ENCODE assay signal across 25 cellular contexts in genomic region chr11:74839445-74839844, GRCh38.
"Had no signal": no experiment of that assay in that cellular context is flagged by ENCODE, and none has a peak within 500 bp of the region (broad histone marks: within the 10 kb centered on the region; RNA-seq: fewer than 3 reads in every experiment).

No MANE protein-coding gene starts in this region.

- H3K27me3 ChIP-seq: esophagus muscularis mucosa, hepatocyte, neutrophil, ovary, upper lobe of right lung had no signal

- H3K27me3 Mint-ChIP-seq: activated naive CD4-positive, alpha-beta T cell treated with anti-CD3 and anti-CD28 coated beads, Interleukin-2, amount 10 ng/mL, durations not matched to agents 7 days and 5 days; brain had no signal

- H3K4me1 ChIP-seq: prostate gland, upper lobe of right lung had no signal

- ATAC-seq: activated T-cell treated with anti-CD3 and anti-CD28 coated beads, Interleukin-2, amount 50 U/mL, for 72 hours; left lobe of liver; stimulated activated naive CD8-positive, alpha-beta T cell treated with anti-CD3 and anti-CD28 coated beads, Interleukin-15, Interleukin-2, amounts not matched to agents 100 U/mL and 50 U/mL, for 24 hours; upper lobe of right lung; WTC11 had no signal

- H3K79me2 ChIP-seq: hepatocyte had no signal

- H3K4me2 ChIP-seq: hepatocyte had no signal

- H3K27ac ChIP-seq: esophagus muscularis mucosa, hepatocyte, ovary, prostate gland, upper lobe of right lung had no signal

- H3K36me3 ChIP-seq: ovary, prostate gland had no signal

- H3K9me3 Mint-ChIP-seq: activated naive CD4-positive, alpha-beta T cell treated with anti-CD3 and anti-CD28 coated beads, Interleukin-2, amount 10 ng/mL, durations not matched to agents 7 days and 5 days; activated T-cell treated with anti-CD3 and anti-CD28 coated beads, Interleukin-2, amount 50 U/mL, for 72 hours; brain; immature natural killer cell; nephron; WTC11 had no signal

- H3K4me3 Mint-ChIP-seq: activated naive CD4-positive, alpha-beta T cell treated with anti-CD3 and anti-CD28 coated beads, Interleukin-2, amount 10 ng/mL, durations not matched to agents 7 days and 5 days; activated T-cell treated with anti-CD3 and anti-CD28 coated beads, Interleukin-2, amount 50 U/mL, for 72 hours; brain; immature natural killer cell; nephron; WTC11 had no signal

- H2AFZ ChIP-seq: hepatocyte had no signal

- H3K27ac Mint-ChIP-seq: activated naive CD4-positive, alpha-beta T cell treated with anti-CD3 and anti-CD28 coated beads, Interleukin-2, amount 10 ng/mL, durations not matched to agents 7 days and 5 days; activated T-cell treated with anti-CD3 and anti-CD28 coated beads, Interleukin-2, amount 50 U/mL, for 72 hours; nephron had no signal

- H3K9me3 ChIP-seq: esophagus muscularis mucosa, neutrophil, ovary, prostate gland, upper lobe of right lung had no signal

- H3K4me3 ChIP-seq: esophagus muscularis mucosa, hepatocyte, lung, ovary, prostate gland, upper lobe of right lung had no signal

- H3K4me1 Mint-ChIP-seq: activated naive CD4-positive, alpha-beta T cell treated with anti-CD3 and anti-CD28 coated beads, Interleukin-2, amount 10 ng/mL, durations not matched to agents 7 days and 5 days had no signal

- DNase-seq: activated CD4-positive, alpha-beta T cell treated with anti-CD3 and anti-CD28 coated beads for 4 hours; activated CD4-positive, alpha-beta T cell treated with anti-CD3 and anti-CD28 coated beads, Interleukin-2, amount 50 U/mL, for 48 hours; activated CD8-positive, alpha-beta memory T cell treated with anti-CD3 and anti-CD28 coated beads, Interleukin-2, amount 50 U/mL, for 48 hours; activated effector memory CD4-positive, alpha-beta T cell treated with anti-CD3 and anti-CD28 coated beads, Interleukin-2, amount 50 U/mL, for 16 hours; activated naive CD4-positive, alpha-beta T cell treated with anti-CD3 and anti-CD28 coated beads, Interleukin-2, amount 10 ng/mL, durations not matched to agents 7 days and 5 days; activated T-cell treated with anti-CD3 and anti-CD28 coated beads, Interleukin-2, amount 50 U/mL, for 72 hours; anterior cingulate cortex; effector memory CD4-positive, alpha-beta T cell; glutamatergic neuron; immature natural killer cell; midbrain; ovary; stimulated activated CD4-positive, alpha-beta T cell treated with anti-CD3 and anti-CD28 coated beads, Interleukin-2, amount 100 ng/mL, for 48 hours; stimulated activated CD8-positive, alpha-beta memory T cell treated with anti-CD3 and anti-CD28 coated beads, Interleukin-4, amount 100 ng/mL, for 48 hours; stimulated activated naive CD8-positive, alpha-beta T cell treated with anti-CD3 and anti-CD28 coated beads, Interleukin-15, Interleukin-2, amounts not matched to agents 100 U/mL and 50 U/mL, for 24 hours; upper lobe of right lung had no signal
